Comparison of ENCODE assay signal across 26 cellular contexts in genomic region chr5:10674096-10674495, GRCh38.
"Had no signal": no experiment of that assay in that cellular context is flagged by ENCODE, and none has a peak within 500 bp of the region (broad histone marks: within the 10 kb centered on the region; RNA-seq: fewer than 3 reads in every experiment).

No MANE protein-coding gene starts in this region.

- ATAC-seq: mucosa of descending colon; naive thymus-derived CD4-positive, alpha-beta T cell; stimulated activated effector memory CD8-positive, alpha-beta T cell treated with anti-CD3 and anti-CD28 coated beads, Interleukin-12 subunit alpha, Interleukin-12 subunit beta, amount 100 ng/mL, for 72 hours had no signal

- H3K9me3 ChIP-seq: mucosa of descending colon, neutrophil, ovary, right atrium auricular region, sigmoid colon, uterus had no signal

- H3K4me1 Mint-ChIP-seq: neural progenitor cell; stimulated activated naive CD8-positive, alpha-beta T cell treated with anti-CD3 and anti-CD28 coated beads, Interleukin-15, amount 100 ng/mL, for 72 hours had no signal

- H3K27ac Mint-ChIP-seq: nephron progenitor cell; progenitor cell of endocrine pancreas; stimulated activated effector memory CD8-positive, alpha-beta T cell treated with anti-CD3 and anti-CD28 coated beads, Interleukin-12 subunit alpha, Interleukin-12 subunit beta, amount 100 ng/mL, for 72 hours; stimulated activated naive CD8-positive, alpha-beta T cell treated with anti-CD3 and anti-CD28 coated beads, Interleukin-15, amount 100 ng/mL, for 72 hours; type B pancreatic cell had no signal

- H3K4me3 ChIP-seq: left ventricle myocardium inferior, lung, mucosa of descending colon, neural progenitor cell, ovary, right atrium auricular region, sigmoid colon, spleen, tibial nerve, uterus had no signal

- H3K27ac ChIP-seq: left ventricle myocardium inferior, neural progenitor cell, neutrophil, ovary, right atrium auricular region, sigmoid colon, spleen, tibial nerve, uterus had no signal

- H3K36me3 Mint-ChIP-seq: stimulated activated effector memory CD8-positive, alpha-beta T cell treated with anti-CD3 and anti-CD28 coated beads, Interleukin-12 subunit alpha, Interleukin-12 subunit beta, amount 100 ng/mL, for 72 hours had no signal

- H3K27me3 ChIP-seq: neural progenitor cell, neutrophil, ovary, right atrium auricular region, sigmoid colon, spleen, tibial nerve, uterus had no signal

- H3K36me3 ChIP-seq: neural progenitor cell, ovary, uterus had no signal

- DNase-seq: hippocampal formation; kidney; left colon; left ventricle myocardium inferior; mesendoderm; midbrain; mucosa of descending colon; naive thymus-derived CD4-positive, alpha-beta T cell; nephron progenitor cell; occipital lobe; ovary; sigmoid colon; small intestine; spleen; stimulated activated CD4-positive, alpha-beta T cell treated with anti-CD3 and anti-CD28 coated beads, Interleukin-4, amount 100 ng/mL, for 24 hours; stimulated activated naive CD4-positive, alpha-beta T cell treated with Interleukin-2 at 50 U/mL for 16 hours; stimulated activated naive CD8-positive, alpha-beta T cell treated with anti-CD3 and anti-CD28 coated beads, Interleukin-15, amount 100 ng/mL, for 72 hours; uterus had no signal

- H3K4me3 Mint-ChIP-seq: naive thymus-derived CD4-positive, alpha-beta T cell; nephron progenitor cell; neural progenitor cell; stimulated activated effector memory CD8-positive, alpha-beta T cell treated with anti-CD3 and anti-CD28 coated beads, Interleukin-12 subunit alpha, Interleukin-12 subunit beta, amount 100 ng/mL, for 72 hours; stimulated activated naive CD8-positive, alpha-beta T cell treated with anti-CD3 and anti-CD28 coated beads, Interleukin-15, amount 100 ng/mL, for 72 hours; type B pancreatic cell had no signal

- H3K9me3 Mint-ChIP-seq: stimulated activated effector memory CD8-positive, alpha-beta T cell treated with anti-CD3 and anti-CD28 coated beads, Interleukin-12 subunit alpha, Interleukin-12 subunit beta, amount 100 ng/mL, for 72 hours; type B pancreatic cell had no signal

- H3K27me3 Mint-ChIP-seq: stimulated activated naive CD8-positive, alpha-beta T cell treated with anti-CD3 and anti-CD28 coated beads, Interleukin-15, amount 100 ng/mL, for 72 hours had no signal
